Comparison of ENCODE assay signal across 18 cellular contexts in the genomic region with DNA sequence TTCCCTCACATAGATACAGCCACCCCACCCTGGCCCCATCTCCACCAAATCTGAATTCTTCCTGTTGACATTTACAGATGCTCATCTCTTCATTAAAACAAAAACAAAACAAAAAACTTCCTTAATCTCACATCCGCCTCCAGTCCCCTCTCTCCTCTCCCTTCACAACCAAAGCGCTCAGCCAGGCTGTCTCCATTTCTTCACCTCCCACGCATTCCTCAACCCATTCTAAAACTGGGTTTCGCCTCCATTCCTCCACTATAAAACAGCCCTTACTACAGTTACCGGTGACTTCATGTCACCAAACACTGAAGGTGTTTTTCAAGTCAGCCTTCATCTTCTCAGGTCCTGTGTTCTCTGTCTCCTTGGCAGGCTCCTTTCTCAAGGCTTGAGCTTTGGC. TPM values are rescaled to one million over a fixed set of nuclear protein-coding genes. Genes with fewer than 3 reads are reported as not detected.
DNase-seq lines count a peak whose midpoint lies in the region; ATAC-seq and TF ChIP-seq lines count a peak whose summit lies in the region.
"Had no signal": no experiment of that assay in that cellular context is flagged by ENCODE, and none has a peak within 500 bp of the region (broad histone marks: within the 10 kb centered on the region; RNA-seq: fewer than 3 reads in every experiment).

No MANE protein-coding gene starts in this region.

- no peaks in the 10 kb centered on the region for H3K36me3 Mint-ChIP-seq in neural progenitor cell
- H3K36me3 Mint-ChIP-seq: natural killer cell had no signal

- 87 to 89% methylated on average over 5 of the region's 5 CpGs for WGBS in ectodermal cell, 2 experiments

- ATAC-seq in left cardiac atrium (peak; percentile 32 to 37), Right ventricle myocardium inferior (no peak)
- ATAC-seq: left colon, natural killer cell had no signal

- peaks cover 22% of the 10 kb centered on the region for H3K4me1 ChIP-seq in ectodermal cell (ENCODE audit: control insufficient read depth, insufficient read depth, low read length)
- H3K4me1 ChIP-seq in neural progenitor cell = peaks cover 22% of the 10 kb centered on the region
- H3K4me1 ChIP-seq in uterus = peaks cover 0 to 5% of the 10 kb centered on the region in 2 donors

- peaks cover 24% of the 10 kb centered on the region for H3F3A ChIP-seq in neural progenitor cell (ENCODE audit: low read depth)

- H3K36me3 ChIP-seq in ectodermal cell (ENCODE audit: control insufficient read depth, insufficient read depth, low read length) (no peaks in the 10 kb centered on the region), neural progenitor cell (no peaks in the 10 kb centered on the region), uterus (no peaks in the 10 kb centered on the region)
- H3K36me3 ChIP-seq: cardiac muscle cell had no signal

- no peak overlapping the region for H3K4me2 ChIP-seq in neural progenitor cell

- no peaks in the 10 kb centered on the region for H3K9me3 Mint-ChIP-seq in neural progenitor cell
- H3K9me3 Mint-ChIP-seq: natural killer cell had no signal

- H3K27me3 ChIP-seq in ectodermal cell (ENCODE audit: control insufficient read depth, insufficient read depth, low read length, poor library complexity, severe bottlenecking) = no peaks in the 10 kb centered on the region
- no peaks in the 10 kb centered on the region for H3K27me3 ChIP-seq in neural progenitor cell
- no peaks in the 10 kb centered on the region for H3K27me3 ChIP-seq in uterus
- H3K27me3 ChIP-seq: cardiac muscle cell had no signal

- peak overlapping the region; percentile 50 for H2AFZ ChIP-seq in neural progenitor cell (replicated peaks)

- H3K27me3 Mint-ChIP-seq in neural progenitor cell (ENCODE audit: insufficient read depth, low read depth) = peaks cover 11% of the 10 kb centered on the region

- no peaks in the 10 kb centered on the region for H3K79me2 ChIP-seq in neural progenitor cell (ENCODE audit: low read depth)

- no peak overlapping the region for H3K9ac ChIP-seq in neural progenitor cell

- no peaks in the 10 kb centered on the region for H3K9me3 ChIP-seq in ectodermal cell (ENCODE audit: control insufficient read depth, low read length)
- no peaks in the 10 kb centered on the region for H3K9me3 ChIP-seq in neural progenitor cell (ENCODE audit: low read depth)
- H3K9me3 ChIP-seq in uterus = no peaks in the 10 kb centered on the region

- H3K27ac Mint-ChIP-seq in neural progenitor cell = peak overlapping the region; percentile 61
- H3K27ac Mint-ChIP-seq: natural killer cell had no signal

- H4K20me1 ChIP-seq in neural progenitor cell (ENCODE audit: low read depth) = no peaks in the 10 kb centered on the region

- TF ChIP-seq CTCF in neural progenitor cell (IDR thresholded peaks at IDR 0.05) (no peak), uterus (IDR thresholded peaks at IDR 0.05) (no peak)

- DNase-seq in left cardiac atrium (no peak), Right ventricle myocardium inferior (ENCODE audit: missing footprints) (no peak), neural progenitor cell (ENCODE audit: low spot score) (no peak), uterus (peak in 1 of 2 donors; percentile 36), foreskin melanocyte (no peak), T-helper 9 cell (no peak), OCI-M1 (lab: John Stamatoyannopoulos, UW) (no peak)
- DNase-seq: ACHN; activated CD4-positive, alpha-beta T cell treated with anti-CD3 and anti-CD28 coated beads for 4 hours; activated gamma-delta T cell; Calu3; KBM-7; natural killer cell; NCI-H146; NCI-H526 treated with DMSO at 0.1 percent for 48 hours had no signal

- peak overlapping the region; percentile 41 for H3K4me3 Mint-ChIP-seq in neural progenitor cell
- H3K4me3 Mint-ChIP-seq: natural killer cell had no signal

- H3K4me3 ChIP-seq in ectodermal cell (ENCODE audit: insufficient read depth, low read depth, low read length) = no peak overlapping the region
- no peak overlapping the region for H3K4me3 ChIP-seq in neural progenitor cell
- H3K4me3 ChIP-seq in uterus = peak overlapping the region; percentile 12 to 27
- H3K4me3 ChIP-seq: cardiac muscle cell had no signal

- peaks cover 22% of the 10 kb centered on the region for H3K4me1 Mint-ChIP-seq in neural progenitor cell

- intact Hi-C loops in left cardiac atrium (cut with DNase I) = no loop called here
- intact Hi-C loops in Right ventricle myocardium inferior (cut with DNase I) = no loop called here
- intact Hi-C loops in uterus (cut with DNase I; ENCODE audit: low total_unique reads) = no loop called here

- no peak for TF ChIP-seq POLR2A in uterus (IDR thresholded peaks at IDR 0.05)

- H3K27ac ChIP-seq in ectodermal cell (ENCODE audit: insufficient read depth, low read depth, low read length, poor library complexity, severe bottlenecking) = peak overlapping the region; percentile 69
- H3K27ac ChIP-seq in neural progenitor cell = peak overlapping the region; percentile 61
- peak overlapping the region; percentile 73 to 75 for H3K27ac ChIP-seq in uterus

RNA-seq across cellular contexts. Expression of a gene that starts 9.6 kb away (rescaled TPM):
- total RNA-seq in left cardiac atrium = 1 to 10 TPM; 6.3 to 8.0 TPM
- total RNA-seq in Right ventricle myocardium inferior = 7.7 TPM
- polyA plus RNA-seq in ectodermal cell (2013, experiment 1 of 4) = 12.5 TPM
- 16.2 TPM for polyA plus RNA-seq in ectodermal cell (2013, experiment 2 of 4)
- 11.9 TPM for polyA plus RNA-seq in ectodermal cell (2013, experiment 3 of 4)
- 10.9 TPM for polyA plus RNA-seq in ectodermal cell (2013, experiment 4 of 4)
- 7.6 and 10.3 TPM in 2 replicates for total RNA-seq in neural progenitor cell (ENCODE audit: low replicate concordance)
- total RNA-seq in uterus = 10 to 100 TPM in 2 of 4 donors, 1 to 10 TPM in 1, under 1 TPM in 1; 0.88 to 39.7 (median 12.0) TPM

RNA-seq across cellular contexts. Expression of a gene that starts 15.3 kb away (rescaled TPM):
- 10 to 100 TPM; 14.6 to 16.3 TPM for total RNA-seq in left cardiac atrium
- 10.7 TPM for total RNA-seq in Right ventricle myocardium inferior
- polyA plus RNA-seq in ectodermal cell (2013, experiment 1 of 4) = 22.1 TPM
- polyA plus RNA-seq in ectodermal cell (2013, experiment 2 of 4) = 24.5 TPM
- 15.9 TPM for polyA plus RNA-seq in ectodermal cell (2013, experiment 3 of 4)
- 18.6 TPM for polyA plus RNA-seq in ectodermal cell (2013, experiment 4 of 4)
- total RNA-seq in neural progenitor cell (ENCODE audit: low replicate concordance) = 8.2 and 16.3 TPM in 2 replicates
- total RNA-seq in uterus = 100 to 1,000 TPM in 1 of 4 donors, 10 to 100 TPM in 3; 17.2 to 103 (median 32.7) TPM

RNA-seq across cellular contexts. Expression of a gene that starts 26.9 kb away (rescaled TPM):
- total RNA-seq in left cardiac atrium (1 to 10 TPM; 9.0 to 9.6 TPM), Right ventricle myocardium inferior (4.7 TPM), neural progenitor cell (ENCODE audit: low replicate concordance) (24.2 and 26.0 TPM in 2 replicates), uterus (10 to 100 TPM; 16.4 to 64.2 (median 46.1) TPM)
- 30.6 TPM for polyA plus RNA-seq in ectodermal cell (2013, experiment 1 of 4)
- polyA plus RNA-seq in ectodermal cell (2013, experiment 2 of 4) = 28.7 TPM
- polyA plus RNA-seq in ectodermal cell (2013, experiment 3 of 4) = 19.8 TPM
- polyA plus RNA-seq in ectodermal cell (2013, experiment 4 of 4) = 26.5 TPM

Comparison
In these comparisons a context has a peak if more than half of its experiments do, and no peak if none do; other contexts are left out.
1. H3K4me3 ChIP-seq: peak in uterus (2 of 2); none in ectodermal cell (single experiment) and neural progenitor cell (single experiment).
2. Peak in every context shown above with its lines, with median percentiles within 50 percentile points of each other: H3K27ac ChIP-seq.